13 cellular contexts compared by ENCODE assay signal in the genomic region with DNA sequence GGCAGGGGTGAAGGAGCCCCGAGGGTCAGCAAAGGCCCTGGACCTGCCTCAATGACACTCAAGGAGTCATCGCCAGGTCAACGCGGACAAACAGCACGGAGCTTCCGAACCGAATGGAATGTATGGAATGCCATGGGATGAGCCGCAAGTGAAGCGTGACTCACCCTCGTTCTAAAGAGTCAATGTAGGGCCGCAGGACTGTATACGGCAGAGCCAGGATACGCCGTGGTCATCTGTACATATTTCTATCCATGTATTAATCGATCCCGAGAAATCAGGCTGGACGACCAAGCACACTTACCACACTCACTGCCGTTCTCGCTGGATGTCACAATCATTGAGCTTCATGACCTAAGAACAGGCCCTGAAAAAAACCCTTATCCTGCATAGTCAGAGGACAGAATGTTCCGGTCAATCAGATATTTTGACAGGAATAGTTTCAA. TPM values are rescaled to one million over a fixed set of nuclear protein-coding genes. Genes with fewer than 3 reads are reported as not detected.
DNase-seq lines count a peak whose midpoint lies in the region; ATAC-seq and TF ChIP-seq lines count a peak whose summit lies in the region.
"Had no signal": no experiment of that assay in that cellular context is flagged by ENCODE, and none has a peak within 500 bp of the region (broad histone marks: within the 10 kb centered on the region; RNA-seq: fewer than 3 reads in every experiment).

No MANE protein-coding gene starts in this region.

- H3K9me3 Mint-ChIP-seq in dendritic cell treated with granulocyte-macrophage colony-stimulating factor and Interleukin-4, amounts not matched to agents 40 ng/mL and 50 ng/mL, for 4 days = no peaks in the 10 kb centered on the region
- H3K9me3 Mint-ChIP-seq in memory B cell = no peaks in the 10 kb centered on the region
- H3K9me3 Mint-ChIP-seq in natural killer cell treated with Interleukin-12 subunit alpha and Interleukin-12 subunit beta and Interleukin-15 and Interleukin-18, amount 100 ng/mL, for 72 hours = no peaks in the 10 kb centered on the region
- H3K9me3 Mint-ChIP-seq: activated naive CD8-positive, alpha-beta T cell treated with anti-CD3 and anti-CD28 coated beads for 36 hours had no signal

- TF ChIP-seq CTCF in AG04449 (IDR thresholded peaks at IDR 0.05; ENCODE audit: insufficient read depth, low read length, missing control alignments) = no peak

- peak overlapping the region; percentile 9 for H3K4me3 ChIP-seq in AG04449 (ENCODE audit: low read depth, low read length)
- H3K4me3 ChIP-seq in HUES64 (ENCODE audit: low read length) = no peak overlapping the region
- H3K4me3 ChIP-seq: heart right ventricle had no signal

- peak overlapping the region; percentile 62 for H3K4me3 Mint-ChIP-seq in dendritic cell treated with granulocyte-macrophage colony-stimulating factor and Interleukin-4, amounts not matched to agents 40 ng/mL and 50 ng/mL, for 4 days
- no peak overlapping the region for H3K4me3 Mint-ChIP-seq in memory B cell
- H3K4me3 Mint-ChIP-seq in natural killer cell treated with Interleukin-12 subunit alpha and Interleukin-12 subunit beta and Interleukin-15 and Interleukin-18, amount 100 ng/mL, for 72 hours = no peak overlapping the region
- H3K4me3 Mint-ChIP-seq: activated naive CD8-positive, alpha-beta T cell treated with anti-CD3 and anti-CD28 coated beads for 36 hours had no signal

- peaks cover 66% of the 10 kb centered on the region for H3K4me1 Mint-ChIP-seq in dendritic cell treated with granulocyte-macrophage colony-stimulating factor and Interleukin-4, amounts not matched to agents 40 ng/mL and 50 ng/mL, for 4 days (ENCODE audit: low read depth)
- peaks cover 32% of the 10 kb centered on the region for H3K4me1 Mint-ChIP-seq in memory B cell
- H3K4me1 Mint-ChIP-seq in natural killer cell treated with Interleukin-12 subunit alpha and Interleukin-12 subunit beta and Interleukin-15 and Interleukin-18, amount 100 ng/mL, for 72 hours (ENCODE audit: low read depth in 2 of 2) = peaks cover 14% of the 10 kb centered on the region in 2 donors

- no peaks in the 10 kb centered on the region for H3K27me3 ChIP-seq in HUES64 (ENCODE audit: insufficient read depth, low read length)
- H3K27me3 ChIP-seq: heart right ventricle had no signal

- DNase-seq in AG04449 (ENCODE audit: low read depth, low spot score) = peak; percentile 42
- DNase-seq in memory B cell (ENCODE audit: low spot score in 2 of 2) = no peak
- DNase-seq in effector CD8-positive, alpha-beta T cell (lab: John Stamatoyannopoulos, UW) = no peak
- DNase-seq in natural killer cell treated with Interleukin-12 subunit alpha and Interleukin-12 subunit beta and Interleukin-15 and Interleukin-18, amount 100 ng/mL, for 72 hours (ENCODE audit: low spot score) = no peak
- DNase-seq: activated naive CD8-positive, alpha-beta T cell treated with anti-CD3 and anti-CD28 coated beads for 36 hours; AML-193; heart right ventricle; NCI-H524; WERI-Rb-1 had no signal

- peaks cover 88% of the 10 kb centered on the region for H3K36me3 Mint-ChIP-seq in dendritic cell treated with granulocyte-macrophage colony-stimulating factor and Interleukin-4, amounts not matched to agents 40 ng/mL and 50 ng/mL, for 4 days (ENCODE audit: low read depth)
- peaks cover 10% of the 10 kb centered on the region for H3K36me3 Mint-ChIP-seq in memory B cell
- H3K36me3 Mint-ChIP-seq in natural killer cell treated with Interleukin-12 subunit alpha and Interleukin-12 subunit beta and Interleukin-15 and Interleukin-18, amount 100 ng/mL, for 72 hours = no peaks in the 10 kb centered on the region

- H3K9ac ChIP-seq in HUES64 (ENCODE audit: low read depth, low read length) = peak overlapping the region; percentile 43

- no peaks in the 10 kb centered on the region for H3K27me3 Mint-ChIP-seq in dendritic cell treated with granulocyte-macrophage colony-stimulating factor and Interleukin-4, amounts not matched to agents 40 ng/mL and 50 ng/mL, for 4 days
- H3K27me3 Mint-ChIP-seq in memory B cell = no peaks in the 10 kb centered on the region
- no peaks in the 10 kb centered on the region for H3K27me3 Mint-ChIP-seq in natural killer cell treated with Interleukin-12 subunit alpha and Interleukin-12 subunit beta and Interleukin-15 and Interleukin-18, amount 100 ng/mL, for 72 hours
- H3K27me3 Mint-ChIP-seq: activated naive CD8-positive, alpha-beta T cell treated with anti-CD3 and anti-CD28 coated beads for 36 hours had no signal

- H3K9me3 ChIP-seq in HUES64 (ENCODE audit: insufficient read depth, low read depth, low read length) = no peaks in the 10 kb centered on the region
- H3K9me3 ChIP-seq: heart right ventricle had no signal

- POLR2A ChIA-PET in AG04449 (lab: Yijun Ruan, JAX) = interaction anchor here (0.6 to 0.8 kb wide), 2 partner anchors 30 to 61 kb away, joined by 3 to 7 read pairs; no protein-coding TSS in a partner anchor

- intact Hi-C loops in dendritic cell treated with granulocyte-macrophage colony-stimulating factor and Interleukin-4, amounts not matched to agents 40 ng/mL and 50 ng/mL, for 4 days (cut with micrococcal nuclease) = no loop called here

- H3K27ac ChIP-seq in HUES64 (ENCODE audit: low read depth, low read length) = peak overlapping the region; percentile 82
- H3K27ac ChIP-seq: heart right ventricle, WERI-Rb-1 had no signal

- H3K27ac Mint-ChIP-seq in dendritic cell treated with granulocyte-macrophage colony-stimulating factor and Interleukin-4, amounts not matched to agents 40 ng/mL and 50 ng/mL, for 4 days = no peak overlapping the region
- peak overlapping the region; percentile 76 for H3K27ac Mint-ChIP-seq in memory B cell
- no peak overlapping the region for H3K27ac Mint-ChIP-seq in natural killer cell treated with Interleukin-12 subunit alpha and Interleukin-12 subunit beta and Interleukin-15 and Interleukin-18, amount 100 ng/mL, for 72 hours
- H3K27ac Mint-ChIP-seq: activated naive CD8-positive, alpha-beta T cell treated with anti-CD3 and anti-CD28 coated beads for 36 hours had no signal

- H3K36me3 ChIP-seq in HUES64 (ENCODE audit: insufficient read depth, low read length) = no peaks in the 10 kb centered on the region; the same call in 1 of the 2 replicates

- CTCF ChIA-PET in AG04449 (lab: Yijun Ruan, JAX) = interaction anchor here (1.8 kb wide), 1 partner anchor 38 kb away, joined by 8 read pairs; no protein-coding TSS in a partner anchor

- ATAC-seq in memory B cell (ENCODE audit: low read depth) = no peak
- no peak for ATAC-seq in GM18861 (IDR thresholded peaks at IDR 0.05; ENCODE audit: unreplicated experiment)
- no peak for ATAC-seq in HG03097 (IDR thresholded peaks at IDR 0.05; ENCODE audit: low FRiP score, unreplicated experiment)
- ATAC-seq in natural killer cell treated with Interleukin-12 subunit alpha and Interleukin-12 subunit beta and Interleukin-15 and Interleukin-18, amount 100 ng/mL, for 72 hours = no peak
- ATAC-seq: heart right ventricle had no signal

- peaks cover 8% of the 10 kb centered on the region for H3K4me1 ChIP-seq in HUES64 (ENCODE audit: insufficient read depth, low read length)

- 52% methylated on average over 20 of the region's 20 CpGs for WGBS in HUES64

RNA-seq across cellular contexts. Expression of a gene that starts 4.3 kb away (rescaled TPM):
- 29.7 TPM for polyA plus RNA-seq in HUES64 (2013, experiment 1 of 2)
- polyA plus RNA-seq in HUES64 (2013, experiment 2 of 2) = 31.8 TPM
- total RNA-seq in natural killer cell treated with Interleukin-12 subunit alpha and Interleukin-12 subunit beta and Interleukin-15 and Interleukin-18, amount 100 ng/mL, for 72 hours = 10 to 100 TPM; 28.9 to 34.5 TPM

RNA-seq across cellular contexts. Expression of a gene that starts 44.7 kb away (rescaled TPM):
- 220 TPM for polyA plus RNA-seq in HUES64 (2013, experiment 1 of 2)
- 196 TPM for polyA plus RNA-seq in HUES64 (2013, experiment 2 of 2)
- total RNA-seq in natural killer cell treated with Interleukin-12 subunit alpha and Interleukin-12 subunit beta and Interleukin-15 and Interleukin-18, amount 100 ng/mL, for 72 hours = 100 to 1,000 TPM; 229 to 348 TPM
